Comparison of ENCODE assay signal across 7 cellular contexts in genomic region chr1:155860939-155861496, GRCh38. TPM values are rescaled to one million over a fixed set of nuclear protein-coding genes. Genes with fewer than 3 reads are reported as not detected.
DNase-seq lines count a peak whose midpoint lies in the region; TF ChIP-seq lines count a peak whose summit lies in the region.

No MANE protein-coding gene starts in this region.

- no peak overlapping the region for H3K27ac Mint-ChIP-seq in H9

- H3K4me2 ChIP-seq in H9 (ENCODE audit: insufficient read depth, insufficient read length, low read length) = peak overlapping the region; percentile 3
- no peak overlapping the region for H3K4me2 ChIP-seq in SU-DHL-6 (ENCODE audit: low read depth, low read length, poor library complexity, severe bottlenecking)

- no peaks in the 10 kb centered on the region for H3K27me3 ChIP-seq in H9 (ENCODE audit: insufficient read depth, low read length)
- no peaks in the 10 kb centered on the region for H3K27me3 ChIP-seq in SU-DHL-6 (ENCODE audit: low read length)
- H3K27me3 ChIP-seq in spleen (replicated peaks in 1 of 7) = peaks cover 0 to 10% (median 0%) of the 10 kb centered on the region in 7 donors

- H3K36me3 ChIP-seq in SU-DHL-6 (ENCODE audit: low read length) (no peaks in the 10 kb centered on the region), spleen (no peaks in the 10 kb centered on the region)

- no peak overlapping the region for H2BK120ac ChIP-seq in H9 (ENCODE audit: low read depth, low read length, poor library complexity, severe bottlenecking)

- no peak overlapping the region for H3K23ac ChIP-seq in H9 (ENCODE audit: insufficient read length, low read depth, low read length)

- no peak overlapping the region for H2BK12ac ChIP-seq in H9 (ENCODE audit: insufficient read length, low read depth, low read length)

- no peak overlapping the region for H2BK5ac ChIP-seq in H9 (ENCODE audit: insufficient read length, low read length)

- TF ChIP-seq CTCF in H9 (conservative IDR thresholded peaks at IDR 0.05) = no peak
- TF ChIP-seq CTCF in SU-DHL-6 (IDR thresholded peaks at IDR 0.05; ENCODE audit: insufficient read depth, low read length, poor library complexity, severe bottlenecking) = no peak
- TF ChIP-seq CTCF in foreskin fibroblast (IDR thresholded peaks at IDR 0.05; ENCODE audit: low read depth, low read length) = no peak
- TF ChIP-seq CTCF in spleen (IDR thresholded peaks at IDR 0.05 in 8 of 11, conservative IDR thresholded peaks at IDR 0.05 in 3 of 11) = no peak

- H4K5ac ChIP-seq in H9 (ENCODE audit: insufficient read length, low read depth, low read length) = no peak overlapping the region

- H3K4me1 ChIP-seq in H9 (ENCODE audit: insufficient read depth, low read length) (no peaks in the 10 kb centered on the region), spleen (peaks cover 13 to 45% (median 41%) of the 10 kb centered on the region in 6 donors)

- H3K9ac ChIP-seq in H9 (ENCODE audit: extremely low read depth, insufficient read length, low read length) (peak overlapping the region; percentile 1), SU-DHL-6 (ENCODE audit: low read length) (no peak overlapping the region)

- H2AK5ac ChIP-seq in H9 (ENCODE audit: insufficient read length, low read length) = no peak overlapping the region

- peaks cover 0 to 2% (median 0%) of the 10 kb centered on the region in 3 experiments; a peak in 1 of 7 replicates for H3K36me3 Mint-ChIP-seq in H9 (ENCODE audit: insufficient read depth in 1 of 3, low read depth in 3 of 3)

- H3K4me3 Mint-ChIP-seq in H9 = no peak overlapping the region

- H2BK20ac ChIP-seq in H9 (ENCODE audit: low read depth, low read length, poor library complexity, severe bottlenecking) = no peak overlapping the region

- H3K4me3 ChIP-seq in SU-DHL-6 (ENCODE audit: insufficient read depth, low read length, poor library complexity, severe bottlenecking) (no peak overlapping the region), foreskin fibroblast (ENCODE audit: low read depth in 1 of 2, low read length in 2 of 2) (peak overlapping the region; percentile 42 to 81), spleen (peak overlapping the region in 1 of 8 donors; percentile 68)

- no peak overlapping the region for H3K14ac ChIP-seq in H9 (ENCODE audit: insufficient read depth, low read length)

- H3T11ph ChIP-seq in H9 (ENCODE audit: low read length) = no peak overlapping the region

- no peaks in the 10 kb centered on the region for H3K23me2 ChIP-seq in H9 (ENCODE audit: insufficient read length, low read depth, low read length, poor library complexity, severe bottlenecking)

- no peak overlapping the region for H4K91ac ChIP-seq in H9 (ENCODE audit: insufficient read length, low read depth, low read length)

- peaks cover 15% of the 10 kb centered on the region for H3F3A ChIP-seq in SU-DHL-6 (ENCODE audit: insufficient read depth)

- H3K56ac ChIP-seq in H9 (ENCODE audit: insufficient read length, low read depth, low read length) = no peak overlapping the region

- H2AFZ ChIP-seq in H9 (ENCODE audit: low read length) = no peak overlapping the region
- peak overlapping the region; percentile 1 for H2AFZ ChIP-seq in SU-DHL-6 (ENCODE audit: low read depth, low read length, severe bottlenecking)

- no peaks in the 10 kb centered on the region for H3K79me1 ChIP-seq in H9 (ENCODE audit: insufficient read depth, low read depth, low read length, poor library complexity, severe bottlenecking)

- H3K27me3 Mint-ChIP-seq in H9 (ENCODE audit: low read depth) = peaks cover 17% of the 10 kb centered on the region

- no peak overlapping the region for H4K8ac ChIP-seq in H9 (replicated peaks; ENCODE audit: insufficient read length, low read depth, low read length)

- H2BK15ac ChIP-seq in H9 (ENCODE audit: low read depth, low read length) = no peak overlapping the region

- H3K4me1 Mint-ChIP-seq in H9 = peaks cover 3 to 8% of the 10 kb centered on the region in 2 experiments

- no peak overlapping the region for H3K4ac ChIP-seq in H9 (ENCODE audit: low read depth, low read length)

- H3K9me3 ChIP-seq in H9 (ENCODE audit: control insufficient read depth, low read depth, low read length) = no peaks in the 10 kb centered on the region
- no peaks in the 10 kb centered on the region for H3K9me3 ChIP-seq in SU-DHL-6 (ENCODE audit: insufficient read depth, low read length)
- H3K9me3 ChIP-seq in spleen = no peaks in the 10 kb centered on the region

- no peaks in the 10 kb centered on the region for H4K20me1 ChIP-seq in H9 (ENCODE audit: control insufficient read depth, insufficient read depth, insufficient read length)
- no peaks in the 10 kb centered on the region for H4K20me1 ChIP-seq in SU-DHL-6 (ENCODE audit: low read depth, low read length)

- WGBS in H9 (ENCODE audit: extremely low coverage, insufficient read length, low lambda C conversion rate) = no CpG with 5 or more reads among the region's 2 CpGs
- WGBS in spleen, 5 donors = 72 to 83% (median 81%) methylated on average over 2 of the region's 2 CpGs

- H3K79me2 ChIP-seq in H9 (ENCODE audit: insufficient read depth, low read length) = peaks cover 2% of the 10 kb centered on the region; the same call in 1 of the 2 replicates
- peaks cover 10% of the 10 kb centered on the region for H3K79me2 ChIP-seq in SU-DHL-6 (ENCODE audit: insufficient read depth, low read length)

- TF ChIP-seq POLR2A in spleen (IDR thresholded peaks at IDR 0.05) = no peak

- intact Hi-C loops in spleen (cut with DNase I; ENCODE audit: low total_unique reads) = no loop called here

- H3K27ac ChIP-seq in H9 (ENCODE audit: insufficient read length, low read depth, low read length) (no peak overlapping the region), SU-DHL-6 (ENCODE audit: low read depth, low read length) (no peak overlapping the region), spleen (peak overlapping the region; percentile 42 to 97 (median 92))

- DNase-seq in H9 (no peak), foreskin fibroblast (no peak), spleen (no peak), HCEC 1CT (no peak), NCI-H774 (lab: John Stamatoyannopoulos, UW) (no peak), HPDE6-E6E7 (ENCODE audit: extremely low spot score) (no peak)

- H3K9me2 ChIP-seq in SU-DHL-6 (replicated peaks; ENCODE audit: insufficient read depth, low read length) = no peaks in the 10 kb centered on the region

- no peaks in the 10 kb centered on the region for H3K9me3 Mint-ChIP-seq in H9

- H3K18ac ChIP-seq in H9 (ENCODE audit: insufficient read length, low read depth, low read length) = no peak overlapping the region

RNA-seq across cellular contexts. Expression of gene SYT11, which starts 1.7 kb away (rescaled TPM):
- total RNA-seq in H9 (2021) (0.28 and 0.39 TPM in 2 replicates), spleen (10 to 100 TPM; 10.2 to 22.1 (median 13.7) TPM)
- polyA plus RNA-seq in spleen = 1 to 10 TPM; 1.1 to 2.9 (median 1.8) TPM

RNA-seq across cellular contexts. Expression of gene GON4L, which starts 4.0 kb away (rescaled TPM):
- total RNA-seq in H9 (2021) (50.2 and 53.4 TPM in 2 replicates), spleen (100 to 1,000 TPM in 1 of 7 donors, 10 to 100 TPM in 6; 56.6 to 103 (median 70.2) TPM)
- 10 to 100 TPM; 12.3 to 27.1 (median 22.3) TPM for polyA plus RNA-seq in spleen

RNA-seq across cellular contexts. Expression of gene RIT1, which starts 50.1 kb away (rescaled TPM):
- total RNA-seq in H9 (2021) = 26.4 and 27.4 TPM in 2 replicates
- 10 to 100 TPM; 48.1 to 66.2 (median 52.6) TPM for total RNA-seq in spleen
- polyA plus RNA-seq in spleen = 10 to 100 TPM in 2 of 3 donors, 1 to 10 TPM in 1; 9.0 to 16.3 (median 10.2) TPM

Comparison
In these comparisons a context has a peak if more than half of its experiments do, and no peak if none do; other contexts are left out.
1. H3K27ac ChIP-seq: peak in spleen (8 of 8); none in H9 (single experiment) and SU-DHL-6 (single experiment).